In genomic region chr4:159273126-159273438, GRCh38 we compare ENCODE assay signal across 13 cellular contexts.
DNase-seq lines count a peak whose midpoint lies in the region; ATAC-seq and TF ChIP-seq lines count a peak whose summit lies in the region.
"Had no signal": no experiment of that assay in that cellular context is flagged by ENCODE, and none has a peak within 500 bp of the region (broad histone marks: within the 10 kb centered on the region; RNA-seq: fewer than 3 reads in every experiment).

No MANE protein-coding gene starts in this region.

- H3K9me3 ChIP-seq in adrenal gland (replicated peaks in 1 of 3): no peaks in the 10 kb centered on the region
- H3K9me3 ChIP-seq in hepatocyte (ENCODE audit: low read depth): no peaks in the 10 kb centered on the region
- H3K9me3 ChIP-seq in stomach: no peaks in the 10 kb centered on the region

- no peak for TF ChIP-seq POLR2A in adrenal gland (IDR thresholded peaks at IDR 0.05)
- no peak for TF ChIP-seq POLR2A in stomach (IDR thresholded peaks at IDR 0.05)

- peaks cover 22% of the 10 kb centered on the region for H3K79me2 ChIP-seq in hepatocyte

- H3K36me3 ChIP-seq in adrenal gland (replicated peaks in 1 of 2): no peaks in the 10 kb centered on the region
- H3K36me3 ChIP-seq in hepatocyte (replicated peaks; ENCODE audit: insufficient read depth, low read depth): no peaks in the 10 kb centered on the region
- no peaks in the 10 kb centered on the region for H3K36me3 ChIP-seq in stomach

- no peak overlapping the region for H3K4me2 ChIP-seq in hepatocyte

- H3K27me3 ChIP-seq in adrenal gland: no peaks in the 10 kb centered on the region
- no peaks in the 10 kb centered on the region for H3K27me3 ChIP-seq in hepatocyte
- H3K27me3 ChIP-seq in stomach: no peaks in the 10 kb centered on the region

- ATAC-seq in GM19467 (IDR thresholded peaks at IDR 0.05; ENCODE audit: unreplicated experiment): no peak
- no peak for ATAC-seq in HG02678 (IDR thresholded peaks at IDR 0.05; ENCODE audit: unreplicated experiment)
- ATAC-seq: naive thymus-derived CD4-positive, alpha-beta T cell; stimulated activated effector memory CD8-positive, alpha-beta T cell treated with anti-CD3 and anti-CD28 coated beads, Interleukin-12 subunit alpha, Interleukin-12 subunit beta, amount 100 ng/mL, for 72 hours had no signal

- TF ChIP-seq EP300 in stomach (IDR thresholded peaks at IDR 0.05): no peak

- no peaks in the 10 kb centered on the region for H3K9me2 ChIP-seq in hepatocyte (replicated peaks; ENCODE audit: insufficient read depth)

- no peaks in the 10 kb centered on the region for H4K20me1 ChIP-seq in hepatocyte (ENCODE audit: insufficient read depth, poor library complexity, severe bottlenecking)

- TF ChIP-seq CTCF in adrenal gland (IDR thresholded peaks at IDR 0.05) (no peak), hepatocyte (IDR thresholded peaks at IDR 0.05; ENCODE audit: poor library complexity) (no peak), stomach (IDR thresholded peaks at IDR 0.05) (no peak)

- intact Hi-C loops in adrenal gland (cut with DNase I): no loop called here
- intact Hi-C loops in stomach (cut with DNase I; ENCODE audit: low total_unique reads): no loop called here

- H3K27ac ChIP-seq in adrenal gland (peak overlapping the region in 1 of 5 donors; percentile 19), hepatocyte (peak overlapping the region; percentile 5), temporal lobe (ENCODE audit: low read depth, low read length) (peak overlapping the region; percentile 22), stomach (peak overlapping the region in 1 of 5 donors; percentile 11)

- H3K4me3 ChIP-seq in adrenal gland (no peak overlapping the region), hepatocyte (no peak overlapping the region), stomach (no peak overlapping the region)

- DNase-seq in DMS53 (lab: John Stamatoyannopoulos, UW) (peak; percentile 56), DMS53 treated with DMSO at 0.1 percent for 48 hours (lab: John Stamatoyannopoulos, UW; ENCODE audit: unreplicated experiment) (no peak), adrenal gland (peak in 5 of 7 donors; percentile 27 to 58 (median 34)), hepatocyte (ENCODE audit: low spot score) (no peak), stomach (no peak)
- DNase-seq: activated naive CD8-positive, alpha-beta T cell treated with anti-CD3 and anti-CD28 coated beads, Interleukin-2, amount 10 ng/mL, durations not matched to agents 7 days and 5 days; effector CD8-positive, alpha-beta T cell; naive thymus-derived CD4-positive, alpha-beta T cell; NCI-H1092 treated with DMSO at 0.1 percent for 48 hours had no signal

- H3K4me1 ChIP-seq in adrenal gland (replicated peaks in 1 of 2) (peaks cover 0 to 42% of the 10 kb centered on the region in 2 donors), hepatocyte (ENCODE audit: insufficient read depth) (peaks cover 12% of the 10 kb centered on the region), stomach (peaks cover 0 to 35% (median 22%) of the 10 kb centered on the region in 4 donors)

- no peak overlapping the region for H2AFZ ChIP-seq in hepatocyte

Comparison
In these comparisons a context has a peak if more than half of its experiments do, and no peak if none do; other contexts are left out.
1. DNase-seq: peak in DMS53 (single experiment) and adrenal gland (5 of 7); none in DMS53 treated with DMSO at 0.1 percent for 48 hours (single experiment), hepatocyte (single experiment) and stomach (single experiment).